8 cellular contexts compared by ENCODE assay signal in genomic region chr14:44961151-44961729, GRCh38. TPM values are rescaled to one million over a fixed set of nuclear protein-coding genes. Genes with fewer than 3 reads are reported as not detected.
DNase-seq lines count a peak whose midpoint lies in the region; ATAC-seq and TF ChIP-seq lines count a peak whose summit lies in the region.

No MANE protein-coding gene starts in this region.

- no peaks in the 10 kb centered on the region for H3K36me3 ChIP-seq in gastroesophageal sphincter
- no peaks in the 10 kb centered on the region for H3K36me3 ChIP-seq in thyroid gland

- ATAC-seq in gastroesophageal sphincter, result peak; percentile 23
- peak; percentile 62 for ATAC-seq in omental fat pad (ENCODE audit: low FRiP score)

- intact Hi-C loops in thyroid gland (cut with DNase I), result loop anchor here (5.0 kb wide), 1 partner anchor 171 kb away; the partner anchor contains the start of gene FKBP3

- in situ Hi-C loops in Caki2 (cut with HindIII; ENCODE audit: low pct_unique_long_range_greater_than_20kb, low sequenced_read_pairs), result no loop called here

- H3K4me3 ChIP-seq in HL-60 (replicated peaks; ENCODE audit: insufficient read depth, low read length) (peak overlapping the region; percentile 94), gastroesophageal sphincter (peak overlapping the region; percentile 80 to 95), thyroid gland (replicated peaks in 1 of 3) (peak overlapping the region; percentile 32 to 83 (median 50))

- 0% methylated on average over 5 to 20 of the region's 21 CpGs for WGBS in gastroesophageal sphincter (ENCODE audit: low coverage in 1 of 2), 2 donors
- 0% methylated on average over 21 of the region's 21 CpGs for WGBS in thyroid gland, 2 donors

- H3K27me3 ChIP-seq in HL-60 (ENCODE audit: insufficient read depth, poor library complexity, severe bottlenecking) (no peaks in the 10 kb centered on the region), gastroesophageal sphincter (no peaks in the 10 kb centered on the region), thyroid gland (no peaks in the 10 kb centered on the region)

- DNase-seq in Caki2 (ENCODE audit: low read depth), result peak; percentile 42
- DNase-seq in GM20000 (ENCODE audit: low spot score), result peak; percentile 46
- peak; percentile 41 to 76 for DNase-seq in HL-60 (ENCODE audit: low read depth in 1 of 2, low spot score in 1 of 2)
- DNase-seq in RPMI8226, result peak; percentile 63
- peak; percentile 86 for DNase-seq in activated effector memory CD4-positive, alpha-beta T cell treated with anti-CD3 and anti-CD28 coated beads, Interleukin-2, amount 50 U/mL, for 16 hours
- DNase-seq in omental fat pad (ENCODE audit: low spot score), result no peak
- peak; percentile 66 to 69 for DNase-seq in thyroid gland

- TF ChIP-seq CTCF in GM20000 (IDR thresholded peaks at IDR 0.05; ENCODE audit: extremely low read depth, missing control alignments), result no peak
- TF ChIP-seq CTCF in HL-60 (IDR thresholded peaks at IDR 0.05; ENCODE audit: insufficient read depth, low read length), result no peak
- no peak for TF ChIP-seq CTCF in gastroesophageal sphincter (IDR thresholded peaks at IDR 0.05)
- TF ChIP-seq CTCF in omental fat pad (IDR thresholded peaks at IDR 0.05), result no peak
- TF ChIP-seq CTCF in thyroid gland (IDR thresholded peaks at IDR 0.05), result no peak

- TF ChIP-seq EP300 in gastroesophageal sphincter (IDR thresholded peaks at IDR 0.05), result no peak

- H3K4me1 ChIP-seq in gastroesophageal sphincter, result peaks cover 6 to 67% (median 9%) of the 10 kb centered on the region in 3 donors
- H3K4me1 ChIP-seq in thyroid gland, result peaks cover 14 to 37% of the 10 kb centered on the region in 2 donors

- H3K27ac ChIP-seq in HL-60 (replicated peaks), result peak overlapping the region; percentile 88
- H3K27ac ChIP-seq in gastroesophageal sphincter, result peak overlapping the region; percentile 71 to 94 (median 90)
- H3K27ac ChIP-seq in thyroid gland, result peak overlapping the region; percentile 38 to 84 (median 64)

- H3K9me3 ChIP-seq in gastroesophageal sphincter, result no peaks in the 10 kb centered on the region
- no peaks in the 10 kb centered on the region for H3K9me3 ChIP-seq in thyroid gland

- TF ChIP-seq POLR2A in gastroesophageal sphincter (IDR thresholded peaks at IDR 0.05) (no peak), thyroid gland (IDR thresholded peaks at IDR 0.05) (no peak)

RNA-seq across cellular contexts. Expression of gene KLHL28, which starts 0.5 kb away (rescaled TPM):
- 1.8 and 2.9 TPM in 2 replicates for total RNA-seq in Caki2 (2014; rRNA removed; shearing (Covaris generic); ENCODE audit: low replicate concordance)
- total RNA-seq in gastroesophageal sphincter (10 to 100 TPM in 3 of 4 donors, 1 to 10 TPM in 1; 10.0 to 12.6 (median 11.0) TPM), omental fat pad (10 to 100 TPM in 2 of 4 donors, 1 to 10 TPM in 2; 7.9 to 11.5 (median 10.2) TPM), thyroid gland (10 to 100 TPM; 12.0 to 21.0 (median 13.3) TPM)

RNA-seq across cellular contexts. Expression of gene TOGARAM1, which starts 0.8 kb away (rescaled TPM):
- total RNA-seq in Caki2 (2014; rRNA removed; shearing (Covaris generic); ENCODE audit: low replicate concordance), result 2.8 and 3.9 TPM in 2 replicates
- total RNA-seq in gastroesophageal sphincter, result 10 to 100 TPM; 12.0 to 21.2 (median 20.0) TPM
- total RNA-seq in omental fat pad, result 10 to 100 TPM; 12.2 to 25.3 (median 19.3) TPM
- total RNA-seq in thyroid gland, result 10 to 100 TPM; 30.3 to 54.8 (median 36.2) TPM
